15 cellular contexts compared by ENCODE assay signal in genomic region chr18:40957533-40958070, GRCh38.
DNase-seq lines count a peak whose midpoint lies in the region; ATAC-seq and TF ChIP-seq lines count a peak whose summit lies in the region.
"Had no signal": no experiment of that assay in that cellular context is flagged by ENCODE, and none has a peak within 500 bp of the region (broad histone marks: within the 10 kb centered on the region; RNA-seq: fewer than 3 reads in every experiment).

No MANE protein-coding gene starts in this region.

- no peak overlapping the region for H2BK5ac ChIP-seq in H9 (ENCODE audit: insufficient read length, low read length)

- H4K8ac ChIP-seq in H9 (replicated peaks; ENCODE audit: insufficient read length, low read depth, low read length): no peak overlapping the region

- POLR2A ChIA-PET in A673 (lab: Charles Lee; ENCODE audit: low non-redundant PET): no interaction called here

- H2BK15ac ChIP-seq in H9 (ENCODE audit: low read depth, low read length): no peak overlapping the region

- no peak overlapping the region for H2AFZ ChIP-seq in H9 (ENCODE audit: low read length)

- no peak overlapping the region for H3K14ac ChIP-seq in H9 (ENCODE audit: insufficient read depth, low read length)

- CTCF ChIA-PET in A673 (lab: Charles Lee): no interaction called here

- H3K9me3 Mint-ChIP-seq in H9: peaks cover 13 to 15% of the 10 kb centered on the region in 2 experiments

- H3K56ac ChIP-seq in H9 (ENCODE audit: insufficient read length, low read depth, low read length): no peak overlapping the region

- no peak overlapping the region for H3K4me3 Mint-ChIP-seq in H9
- H3K4me3 Mint-ChIP-seq: B cell; CD4-positive, alpha-beta T cell had no signal

- H3K9ac ChIP-seq in H9 (ENCODE audit: extremely low read depth, insufficient read length, low read length): no peak overlapping the region

- no peak overlapping the region for H2AK5ac ChIP-seq in H9 (ENCODE audit: insufficient read length, low read length)

- no peaks in the 10 kb centered on the region for H3K79me1 ChIP-seq in H9 (ENCODE audit: insufficient read depth, low read depth, low read length, poor library complexity, severe bottlenecking)

- H4K91ac ChIP-seq in H9 (ENCODE audit: insufficient read length, low read depth, low read length): no peak overlapping the region

- H3K4me3 ChIP-seq in fibroblast of the aortic adventitia (ENCODE audit: low read depth, low read length) (no peak overlapping the region), retinal pigment epithelial cell (ENCODE audit: low read length) (no peak overlapping the region), A673 (ENCODE audit: low read depth, low read length, poor library complexity, severe bottlenecking) (no peak overlapping the region)

- TF ChIP-seq CTCF in H9 (conservative IDR thresholded peaks at IDR 0.05) (peak; percentile 40), fibroblast of the aortic adventitia (IDR thresholded peaks at IDR 0.05; ENCODE audit: insufficient read depth, low read length) (peak; percentile 0), retinal pigment epithelial cell (conservative IDR thresholded peaks at IDR 0.05; ENCODE audit: low read depth, low read length) (peak; percentile 35), A673 (conservative IDR thresholded peaks at IDR 0.05; ENCODE audit: low read depth, low read length) (no peak)

- H3K9me3 ChIP-seq in H9 (ENCODE audit: control insufficient read depth, low read depth, low read length) (no peaks in the 10 kb centered on the region), A673 (ENCODE audit: low read depth, low read length, poor library complexity, severe bottlenecking) (no peaks in the 10 kb centered on the region)

- H3K4me1 Mint-ChIP-seq in H9: peaks cover 2 to 7% of the 10 kb centered on the region in 2 experiments; a peak in 3 of 4 replicates
- H3K4me1 Mint-ChIP-seq: B cell had no signal

- no peak overlapping the region for H3T11ph ChIP-seq in H9 (ENCODE audit: low read length)

- H3K27me3 ChIP-seq in H9 (ENCODE audit: insufficient read depth, low read length) (no peaks in the 10 kb centered on the region), A673 (replicated peaks; ENCODE audit: insufficient read depth, low read depth, low read length, poor library complexity) (no peaks in the 10 kb centered on the region)

- H3K18ac ChIP-seq in H9 (ENCODE audit: insufficient read length, low read depth, low read length): no peak overlapping the region

- no peak overlapping the region for H2BK20ac ChIP-seq in H9 (ENCODE audit: low read depth, low read length, poor library complexity, severe bottlenecking)

- no peak overlapping the region for H3K27ac ChIP-seq in H9 (ENCODE audit: insufficient read length, low read depth, low read length)
- H3K27ac ChIP-seq in A673 (ENCODE audit: low read depth, low read length, poor library complexity, severe bottlenecking): no peak overlapping the region
- H3K27ac ChIP-seq: HL-60 had no signal

- H3K4ac ChIP-seq in H9 (ENCODE audit: low read depth, low read length): no peak overlapping the region

- BruUV-seq in A673 (replicated peaks; lab: Mats Ljungman, UMichigan): no TSS peak

- no peak overlapping the region for H2BK120ac ChIP-seq in H9 (ENCODE audit: low read depth, low read length, poor library complexity, severe bottlenecking)

- no peaks in the 10 kb centered on the region for H3K4me1 ChIP-seq in H9 (ENCODE audit: insufficient read depth, low read length)
- no peaks in the 10 kb centered on the region for H3K4me1 ChIP-seq in A673 (ENCODE audit: insufficient read depth, low read length, poor library complexity, severe bottlenecking)

- H3K36me3 ChIP-seq in A673 (ENCODE audit: insufficient read depth, low read length, poor library complexity, severe bottlenecking): no peaks in the 10 kb centered on the region

- no peaks in the 10 kb centered on the region for H3K79me2 ChIP-seq in H9 (ENCODE audit: insufficient read depth, low read length)

- peaks cover 1 to 18% (median 6%) of the 10 kb centered on the region in 3 experiments; a peak in 4 of 7 replicates for H3K36me3 Mint-ChIP-seq in H9 (ENCODE audit: insufficient read depth in 1 of 3, low read depth in 3 of 3)

- H3K4me2 ChIP-seq in H9 (ENCODE audit: insufficient read depth, insufficient read length, low read length): no peak overlapping the region

- H3K23me2 ChIP-seq in H9 (ENCODE audit: insufficient read length, low read depth, low read length, poor library complexity, severe bottlenecking): no peaks in the 10 kb centered on the region

- no peak overlapping the region for H3K27ac Mint-ChIP-seq in H9
- H3K27ac Mint-ChIP-seq: B cell; CD4-positive, alpha-beta T cell had no signal

- intact Hi-C loops in A673 (cut with micrococcal nuclease; ENCODE audit: unreplicated experiment): no loop called here

- DNase-seq in H9: no peak
- DNase-seq in RPMI8226: peak; percentile 43
- DNase-seq in fibroblast of the aortic adventitia (ENCODE audit: low read depth): no peak
- no peak for DNase-seq in retinal pigment epithelial cell (ENCODE audit: low read depth)
- no peak for DNase-seq in DMS 273 treated with DMSO at 0.1 percent for 48 hours (lab: John Stamatoyannopoulos, UW)
- DNase-seq in A673 (ENCODE audit: low spot score): no peak
- DNase-seq: CD4-positive, alpha-beta T cell; DND-41; NCI-H187; NK-92 treated with Interleukin-12 subunit alpha and Interleukin-12 subunit beta, amount 100 ng/mL, for 24 hours; PC-3; SW 1271 had no signal

- no peaks in the 10 kb centered on the region for H3K27me3 Mint-ChIP-seq in H9 (ENCODE audit: low read depth)
- H3K27me3 Mint-ChIP-seq: B cell; CD4-positive, alpha-beta T cell had no signal

- no CpG with 5 or more reads among the region's 2 CpGs for WGBS in H9 (ENCODE audit: extremely low coverage, insufficient read length, low lambda C conversion rate)

- ATAC-seq in HG03175 (IDR thresholded peaks at IDR 0.05; ENCODE audit: unreplicated experiment): no peak
- ATAC-seq: PC-3 had no signal

- no peaks in the 10 kb centered on the region for H4K20me1 ChIP-seq in H9 (ENCODE audit: control insufficient read depth, insufficient read depth, insufficient read length)

- H3K23ac ChIP-seq in H9 (ENCODE audit: insufficient read length, low read depth, low read length): no peak overlapping the region

- no peak overlapping the region for H4K5ac ChIP-seq in H9 (ENCODE audit: insufficient read length, low read depth, low read length)

- H2BK12ac ChIP-seq in H9 (ENCODE audit: insufficient read length, low read depth, low read length): no peak overlapping the region
